ENCODE assay signal across 9 cellular contexts in genomic region chr7:23472046-23472445, GRCh38. TPM values are rescaled to one million over a fixed set of nuclear protein-coding genes. Genes with fewer than 3 reads are reported as not detected.
DNase-seq lines count a peak whose midpoint lies in the region; ATAC-seq, FAIRE-seq and TF ChIP-seq lines count a peak whose summit lies in the region.
"Had no signal": no experiment of that assay in that cellular context is flagged by ENCODE, and none has a peak within 500 bp of the region (broad histone marks: within the 10 kb centered on the region; RNA-seq: fewer than 3 reads in every experiment).

No MANE protein-coding gene starts in this region.

- H3K27me3 ChIP-seq in iPS-15b (ENCODE audit: control insufficient read depth, insufficient read depth, low read length) (no peaks in the 10 kb centered on the region), breast epithelium (peaks cover 28 to 100% of the 10 kb centered on the region in 2 donors), pancreas (peaks cover 37 to 77% (median 61%) of the 10 kb centered on the region in 4 donors)

- intact Hi-C loops in breast epithelium (cut with DNase I; ENCODE audit: low total_unique reads) = no loop called here
- intact Hi-C loops in pancreas (cut with DNase I) = no loop called here

- DNase-seq in RKO (ENCODE audit: low spot score) (peak; percentile 59), breast epithelium (ENCODE audit: low spot score in 2 of 2) (no peak), pancreas (no peak), NK-92 (lab: John Stamatoyannopoulos, UW; ENCODE audit: unreplicated experiment) (no peak)
- DNase-seq: activated gamma-delta T cell treated with Interleukin-2 at 50 U/mL for 16 hours had no signal

- no peak for TF ChIP-seq POLR2A in breast epithelium (IDR thresholded peaks at IDR 0.05)

- TF ChIP-seq CTCF in HEK293 (tag by site-specific recombination; IDR thresholded peaks at IDR 0.05) (no peak), breast epithelium (IDR thresholded peaks at IDR 0.05) (no peak), pancreas (IDR thresholded peaks at IDR 0.05) (no peak)

- H3K36me3 ChIP-seq in ES-I3 (ENCODE audit: insufficient read depth, low read length) (no peaks in the 10 kb centered on the region), HEK293 (ENCODE audit: control insufficient read depth in 2 of 2, insufficient read depth in 1 of 2, low read length in 2 of 2) (no peaks in the 10 kb centered on the region), iPS-15b (ENCODE audit: control insufficient read depth, insufficient read depth, low read length) (no peaks in the 10 kb centered on the region), breast epithelium (no peaks in the 10 kb centered on the region), pancreas (no peaks in the 10 kb centered on the region)

- H3K27ac ChIP-seq in HEK293 (ENCODE audit: extremely low read depth, low read depth, low read length) (peak overlapping the region; percentile 92; the same call in 1 of the 2 replicates), breast epithelium (no peak overlapping the region), pancreas (no peak overlapping the region)

- FAIRE-seq in pancreas (lab: Jason Lieb, UNC) = no peak
- FAIRE-seq: endometrium had no signal

- ATAC-seq in pancreas = no peak

- H3K4me1 ChIP-seq in ES-I3 (ENCODE audit: insufficient read depth, low read length) (peaks cover 3% of the 10 kb centered on the region; the same call in 1 of the 2 replicates), HEK293 (ENCODE audit: control insufficient read depth, insufficient read depth, low read length) (peaks cover 9% of the 10 kb centered on the region), iPS-15b (ENCODE audit: control insufficient read depth, insufficient read depth, low read length) (peaks cover 3% of the 10 kb centered on the region), breast epithelium (peaks cover 9 to 13% of the 10 kb centered on the region in 2 donors), pancreas (peaks cover 0 to 35% (median 9%) of the 10 kb centered on the region in 3 donors)

- H3K9me3 ChIP-seq in ES-I3 (ENCODE audit: control insufficient read depth, insufficient read depth, low read length) (no peaks in the 10 kb centered on the region), HEK293 (ENCODE audit: control insufficient read depth, insufficient read depth, low read depth, low read length) (no peaks in the 10 kb centered on the region), iPS-15b (ENCODE audit: control insufficient read depth, insufficient read depth, low read length) (no peaks in the 10 kb centered on the region), breast epithelium (peaks cover 0 to 6% of the 10 kb centered on the region in 2 donors), pancreas (no peaks in the 10 kb centered on the region)

- peak overlapping the region; percentile 95 for H3K9ac ChIP-seq in ES-I3 (ENCODE audit: low read depth, low read length)
- H3K9ac ChIP-seq in iPS-15b (ENCODE audit: low read depth, low read length) = peak overlapping the region; percentile 80

- H3K4me3 ChIP-seq in HEK293 (ENCODE audit: low read depth, low read length) = peak overlapping the region; percentile 90
- peak overlapping the region; percentile 71 for H3K4me3 ChIP-seq in iPS-15b (ENCODE audit: low read depth, low read length)
- H3K4me3 ChIP-seq in breast epithelium = no peak overlapping the region
- no peak overlapping the region for H3K4me3 ChIP-seq in pancreas

- WGBS in pancreas, 2 donors = 60 to 61% methylated on average over 6 of the region's 6 CpGs

- CTCF ChIA-PET in HEK293 (lab: Yijun Ruan, JAX) = interaction anchor here (0.7 to 1.9 kb wide), 5 partner anchors 18 to 203 kb away, joined by 3 to 9 read pairs (median 3); no protein-coding TSS in a partner anchor

- POLR2A ChIA-PET in HEK293 (lab: Yijun Ruan, JAX) = interaction anchor here (1.3 to 1.9 kb wide), 2 partner anchors 59 to 173 kb away, joined by 3 to 11 read pairs; no protein-coding TSS in a partner anchor

TF ChIP-seq in HEK293, 187 proteins besides CTCF, POLR2A, EP300 and RAD21:
- TF ChIP-seq, protein P1, sequence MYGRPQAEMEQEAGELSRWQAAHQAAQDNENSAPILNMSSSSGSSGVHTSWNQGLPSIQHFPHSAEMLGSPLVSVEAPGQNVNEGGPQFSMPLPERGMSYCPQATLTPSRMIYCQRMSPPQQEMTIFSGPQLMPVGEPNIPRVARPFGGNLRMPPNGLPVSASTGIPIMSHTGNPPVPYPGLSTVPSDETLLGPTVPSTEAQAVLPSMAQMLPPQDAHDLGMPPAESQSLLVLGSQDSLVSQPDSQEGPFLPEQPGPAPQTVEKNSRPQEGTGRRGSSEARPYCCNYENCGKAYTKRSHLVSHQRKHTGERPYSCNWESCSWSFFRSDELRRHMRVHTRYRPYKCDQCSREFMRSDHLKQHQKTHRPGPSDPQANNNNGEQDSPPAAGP (tag by site-specific recombination; IDR thresholded peaks at IDR 0.05) = no peak
- peak; percentile 52; the same call in 1 of the 2 replicates for TF ChIP-seq PRDM6 (tag by site-specific recombination; IDR thresholded peaks at IDR 0.05)
- TF ChIP-seq, protein P2, sequence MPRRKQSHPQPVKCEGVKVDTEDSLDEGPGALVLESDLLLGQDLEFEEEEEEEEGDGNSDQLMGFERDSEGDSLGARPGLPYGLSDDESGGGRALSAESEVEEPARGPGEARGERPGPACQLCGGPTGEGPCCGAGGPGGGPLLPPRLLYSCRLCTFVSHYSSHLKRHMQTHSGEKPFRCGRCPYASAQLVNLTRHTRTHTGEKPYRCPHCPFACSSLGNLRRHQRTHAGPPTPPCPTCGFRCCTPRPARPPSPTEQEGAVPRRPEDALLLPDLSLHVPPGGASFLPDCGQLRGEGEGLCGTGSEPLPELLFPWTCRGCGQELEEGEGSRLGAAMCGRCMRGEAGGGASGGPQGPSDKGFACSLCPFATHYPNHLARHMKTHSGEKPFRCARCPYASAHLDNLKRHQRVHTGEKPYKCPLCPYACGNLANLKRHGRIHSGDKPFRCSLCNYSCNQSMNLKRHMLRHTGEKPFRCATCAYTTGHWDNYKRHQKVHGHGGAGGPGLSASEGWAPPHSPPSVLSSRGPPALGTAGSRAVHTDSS (tag by site-specific recombination; IDR thresholded peaks at IDR 0.05) = no peak
- no peak for TF ChIP-seq ZEB2 (tag by site-specific recombination; IDR thresholded peaks at IDR 0.05)
- no peak for TF ChIP-seq ZNF692 (tag by site-specific recombination; IDR thresholded peaks at IDR 0.05)
TF ChIP-seq in HEK293: peak in this region for 1.

RNA-seq across cellular contexts. Expression of gene IGF2BP3, which starts 1.8 kb away (rescaled TPM):
- 1 to 10 TPM in 1 of 3 donors, under 1 TPM in 1, not detected in 1; 0.59 to 3.5 TPM for total RNA-seq in breast epithelium
- total RNA-seq in pancreas = 1 to 10 TPM in 2 of 6 donors, under 1 TPM in 4; 0.37 to 1.3 (median 0.85) TPM
- under 1 TPM; 0.09 to 0.23 TPM for polyA plus RNA-seq in pancreas

RNA-seq across cellular contexts. Expression of gene TRA2A, which starts 59.7 kb away (rescaled TPM):
- 10 to 100 TPM; 40.3 to 72.9 (median 46.2) TPM for total RNA-seq in breast epithelium
- total RNA-seq in pancreas = 10 to 100 TPM; 19.1 to 47.6 (median 25.2) TPM
- 10 to 100 TPM; 55.6 to 63.6 TPM for polyA plus RNA-seq in pancreas

Comparison
In these comparisons a context has a peak if more than half of its experiments do, and no peak if none do; other contexts are left out.
1. H3K4me3 ChIP-seq: peak in HEK293 (single experiment) and iPS-15b (single experiment); none in breast epithelium (0 of 3) and pancreas (0 of 4).